Comparison of ENCODE assay signal across 8 cellular contexts in genomic region chr15:59104912-59105732, GRCh38. TPM values are rescaled to one million over a fixed set of nuclear protein-coding genes. Genes with fewer than 3 reads are reported as not detected.
A peak's percentile ranks its signal among the peaks of the same experiment; 100 is the strongest.
DNase-seq lines count a peak whose midpoint lies in the region; ATAC-seq and TF ChIP-seq lines count a peak whose summit lies in the region.

Gene CCNB2 (plus strand): TSS chr15:59105146. CDS start chr15:59105269, 123 bp downstream.

- peak within 1 kb of the TSS in 1 of 2 donors; percentile 26 for H3K27ac ChIP-seq in thoracic aorta

- ATAC-seq in HG02623 (IDR thresholded peaks at IDR 0.05; ENCODE audit: unreplicated experiment) (peak; percentile 98), SK-N-SH treated with all-trans-retinoic acid at 6 μM for 48 hours (peak; percentile 99), omental fat pad (ENCODE audit: low FRiP score) (peak; percentile 98), thoracic aorta (ENCODE audit: insufficient number of reproducible peaks, low FRiP score, low read depth) (peak; percentile 97)

- TF ChIP-seq CTCF in GM10266 (IDR thresholded peaks at IDR 0.05; ENCODE audit: control insufficient read depth, insufficient read depth, low read depth, missing control alignments) (no peak), omental fat pad (IDR thresholded peaks at IDR 0.05) (no peak), thoracic aorta (IDR thresholded peaks at IDR 0.05) (no peak)

- H3K4me3 ChIP-seq in thoracic aorta: peak within 1 kb of the TSS; percentile 77

- no peaks in the 10 kb centered on the region for H3K4me1 ChIP-seq in thoracic aorta (ENCODE audit: control insufficient read depth in 1 of 2, low read depth in 2 of 2)

- H3K9me3 ChIP-seq in thoracic aorta: no peaks in the 10 kb centered on the region

- peak; percentile 90 for DNase-seq in GM10266 (ENCODE audit: extremely low spot score)
- DNase-seq in NCI-H1092 treated with DMSO at 0.1 percent for 48 hours (lab: John Stamatoyannopoulos, UW): peak; percentile 87
- peak; percentile 80 for DNase-seq in activated naive CD4-positive, alpha-beta T cell treated with anti-CD3 and anti-CD28 coated beads, Interleukin-2, amount 50 U/mL, for 16 hours
- peak; percentile 81 for DNase-seq in glomerular endothelial cell (ENCODE audit: extremely low read depth, low read depth, low spot score)
- DNase-seq in omental fat pad (ENCODE audit: low spot score): peak; percentile 51
- peak; percentile 35 for DNase-seq in thoracic aorta (ENCODE audit: low spot score)

- H3K27me3 ChIP-seq in thoracic aorta (replicated peaks; ENCODE audit: insufficient read depth): no peaks in the 10 kb centered on the region

- H3K36me3 ChIP-seq in thoracic aorta: peaks cover 3% of the 10 kb centered on the region

TF ChIP-seq in SK-N-SH treated with all-trans-retinoic acid at 6 μM for 48 hours, 23 proteins besides CTCF, POLR2A, EP300 and RAD21:
- TF ChIP-seq OSR1 (CRISPR knock-in tag; IDR thresholded peaks at IDR 0.05) (no peak), ESRRG (CRISPR knock-in tag; IDR thresholded peaks at IDR 0.05) (no peak), ZC3H10 (CRISPR knock-in tag; IDR thresholded peaks at IDR 0.05) (no peak), ISL1 (CRISPR knock-in tag; IDR thresholded peaks at IDR 0.05) (no peak), RARB (CRISPR knock-in tag; IDR thresholded peaks at IDR 0.05) (no peak), ZNF8 (CRISPR knock-in tag; IDR thresholded peaks at IDR 0.05) (0 out of 2 replicates have a peak, but pooled peaks have one; percentile 0), ZFP3 (CRISPR knock-in tag; IDR thresholded peaks at IDR 0.05) (no peak), ZNF70 (CRISPR knock-in tag; IDR thresholded peaks at IDR 0.05) (no peak)
- TF ChIP-seq, protein P1, sequence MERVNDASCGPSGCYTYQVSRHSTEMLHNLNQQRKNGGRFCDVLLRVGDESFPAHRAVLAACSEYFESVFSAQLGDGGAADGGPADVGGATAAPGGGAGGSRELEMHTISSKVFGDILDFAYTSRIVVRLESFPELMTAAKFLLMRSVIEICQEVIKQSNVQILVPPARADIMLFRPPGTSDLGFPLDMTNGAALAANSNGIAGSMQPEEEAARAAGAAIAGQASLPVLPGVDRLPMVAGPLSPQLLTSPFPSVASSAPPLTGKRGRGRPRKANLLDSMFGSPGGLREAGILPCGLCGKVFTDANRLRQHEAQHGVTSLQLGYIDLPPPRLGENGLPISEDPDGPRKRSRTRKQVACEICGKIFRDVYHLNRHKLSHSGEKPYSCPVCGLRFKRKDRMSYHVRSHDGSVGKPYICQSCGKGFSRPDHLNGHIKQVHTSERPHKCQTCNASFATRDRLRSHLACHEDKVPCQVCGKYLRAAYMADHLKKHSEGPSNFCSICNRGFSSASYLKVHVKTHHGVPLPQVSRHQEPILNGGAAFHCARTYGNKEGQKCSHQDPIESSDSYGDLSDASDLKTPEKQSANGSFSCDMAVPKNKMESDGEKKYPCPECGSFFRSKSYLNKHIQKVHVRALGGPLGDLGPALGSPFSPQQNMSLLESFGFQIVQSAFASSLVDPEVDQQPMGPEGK (CRISPR knock-in tag; IDR thresholded peaks at IDR 0.05; ENCODE audit: borderline replicate concordance): no peak

RNA-seq across cellular contexts. Expression of gene CCNB2, which starts in this region (rescaled TPM):
- 8.9 and 22.3 TPM in 2 replicates for total RNA-seq in glomerular endothelial cell
- 1 to 10 TPM; 1.0 to 5.8 (median 1.1) TPM for total RNA-seq in omental fat pad
- under 1 TPM; 0.42 to 0.54 TPM for total RNA-seq in thoracic aorta

Comparison
In these comparisons a context has a peak if more than half of its experiments do, and no peak if none do; other contexts are left out.
1. Peak in DNase-seq, ATAC-seq and H3K4me3 ChIP-seq in thoracic aorta; RNA of the gene not detected or under 1 TPM.
2. DNase-seq: peak in every context shown above with its lines; median percentile 90 in GM10266; 87 in NCI-H1092 treated with DMSO at 0.1 percent for 48 hours; 81 in glomerular endothelial cell; 80 in activated naive CD4-positive, alpha-beta T cell treated with anti-CD3 and anti-CD28 coated beads, Interleukin-2, amount 50 U/mL, for 16 hours; 51 in omental fat pad; 35 in thoracic aorta.